ENCODE assay signal across 1 cellular context in genomic region chr3:129413687-129414506, GRCh38.
TF ChIP-seq lines count a peak whose summit lies in the region.

No MANE protein-coding gene starts in this region.

TF ChIP-seq in HepG2, 621 proteins besides CTCF, POLR2A, EP300 and RAD21 (continues in another document):
- TF ChIP-seq CREB1 (IDR thresholded peaks at IDR 0.05) (peak; percentile 80), CREB1 (CRISPR knock-in tag; IDR thresholded peaks at IDR 0.05) (peak; percentile 85), SNRNP70 (IDR thresholded peaks at IDR 0.05; ENCODE audit: low read depth, low read length) (no peak), SRSF1 (optimal IDR thresholded peaks at IDR 0.05; ENCODE audit: low read depth, low read length) (no peak), ZNF12 (CRISPR knock-in tag; IDR thresholded peaks at IDR 0.05) (peak; percentile 63; the same call in 1 of the 2 replicates), BCL6 (CRISPR knock-in tag; IDR thresholded peaks at IDR 0.05) (peak; percentile 47), KAT8 (CRISPR knock-in tag; IDR thresholded peaks at IDR 0.05) (peak; percentile 56; the same call in 1 of the 2 replicates), AKAP8 (CRISPR knock-in tag; IDR thresholded peaks at IDR 0.05) (no peak), KMT2A (CRISPR knock-in tag; IDR thresholded peaks at IDR 0.05) (no peak), ZNF557 (CRISPR knock-in tag; IDR thresholded peaks at IDR 0.05) (no peak), PPARG (CRISPR knock-in tag; conservative IDR thresholded peaks at IDR 0.05) (peak; percentile 49; the same call in 1 of the 2 replicates), SMYD3 (CRISPR knock-in tag; IDR thresholded peaks at IDR 0.05) (no peak), ZGPAT (CRISPR knock-in tag; IDR thresholded peaks at IDR 0.05) (peak; percentile 39; the same call in 1 of the 2 replicates), ZNF207 (IDR thresholded peaks at IDR 0.05; ENCODE audit: borderline replicate concordance) (no peak), FOXA1 (IDR thresholded peaks at IDR 0.05) (no peak), FOXA1 (CRISPR knock-in tag; IDR thresholded peaks at IDR 0.05) (peak; percentile 78), HNF4A (CRISPR knock-in tag; IDR thresholded peaks at IDR 0.05) (peak; percentile 83), ZNF18 (CRISPR knock-in tag; IDR thresholded peaks at IDR 0.05; ENCODE audit: insufficient replicate concordance) (no peak), FOXA3 (CRISPR knock-in tag; IDR thresholded peaks at IDR 0.05) (peak; percentile 86), RCOR2 (CRISPR knock-in tag; IDR thresholded peaks at IDR 0.05) (0 out of 2 replicates have a peak, but pooled peaks have one; percentile 53), ZNF446 (CRISPR knock-in tag; IDR thresholded peaks at IDR 0.05) (no peak), RFX5 (IDR thresholded peaks at IDR 0.05; ENCODE audit: low read depth, low read length) (no peak), FOXK1 (CRISPR knock-in tag; IDR thresholded peaks at IDR 0.05; ENCODE audit: borderline replicate concordance, low read depth) (peak; percentile 48; the same call in 1 of the 2 replicates), RFX1 (IDR thresholded peaks at IDR 0.05) (no peak), NONO (IDR thresholded peaks at IDR 0.05) (no peak), NONO (CRISPR knock-in tag; conservative IDR thresholded peaks at IDR 0.05) (no peak), RAD51 (IDR thresholded peaks at IDR 0.05; ENCODE audit: borderline replicate concordance) (no peak), ISL2 (CRISPR knock-in tag; IDR thresholded peaks at IDR 0.05) (no peak), ZNF850 (CRISPR knock-in tag; conservative IDR thresholded peaks at IDR 0.05) (peak; percentile 97), TCF12 (IDR thresholded peaks at IDR 0.05) (no peak), TCF12 (CRISPR knock-in tag; IDR thresholded peaks at IDR 0.05) (no peak), MIER2 (CRISPR knock-in tag; IDR thresholded peaks at IDR 0.05) (no peak), HNF4G (IDR thresholded peaks at IDR 0.05; ENCODE audit: borderline replicate concordance, low read depth, low read length) (peak; percentile 85), HNF4G (CRISPR knock-in tag; IDR thresholded peaks at IDR 0.05; ENCODE audit: borderline replicate concordance, low read depth) (no peak), HNRNPK (IDR thresholded peaks at IDR 0.05; ENCODE audit: low read depth, low read length, poor library complexity, severe bottlenecking) (no peak), HCFC1 (IDR thresholded peaks at IDR 0.05; ENCODE audit: low read depth, low read length) (no peak), ZNF788 (CRISPR knock-in tag; IDR thresholded peaks at IDR 0.05; ENCODE audit: borderline replicate concordance) (no peak), PCBP2 (optimal IDR thresholded peaks at IDR 0.05; ENCODE audit: low read depth, low read length, poor library complexity, severe bottlenecking) (no peak), ZBTB37 (CRISPR knock-in tag; IDR thresholded peaks at IDR 0.05) (no peak), TARDBP (CRISPR knock-in tag; IDR thresholded peaks at IDR 0.05) (no peak; the same call in 1 of the 2 replicates), FOXP1 (IDR thresholded peaks at IDR 0.05) (no peak), FOXP1 (CRISPR knock-in tag; IDR thresholded peaks at IDR 0.05) (peak; percentile 63), ZNF576 (CRISPR knock-in tag; IDR thresholded peaks at IDR 0.05) (no peak), PITX1 (CRISPR knock-in tag; IDR thresholded peaks at IDR 0.05) (no peak), ZNF644 (CRISPR knock-in tag; IDR thresholded peaks at IDR 0.05; ENCODE audit: low read depth) (peak; percentile 54; the same call in 1 of the 2 replicates), SMARCE1 (IDR thresholded peaks at IDR 0.05; ENCODE audit: borderline replicate concordance) (no peak), ETV5 (CRISPR knock-in tag; IDR thresholded peaks at IDR 0.05; ENCODE audit: borderline replicate concordance) (no peak), MTA3 (CRISPR knock-in tag; IDR thresholded peaks at IDR 0.05) (no peak), FOXO1 (CRISPR knock-in tag; IDR thresholded peaks at IDR 0.05) (peak; percentile 51; the same call in 1 of the 2 replicates), MEF2D (CRISPR knock-in tag; IDR thresholded peaks at IDR 0.05) (0 out of 2 replicates have a peak, but pooled peaks have one; percentile 60), ZNF782 (CRISPR knock-in tag; IDR thresholded peaks at IDR 0.05; ENCODE audit: borderline replicate concordance) (no peak), KDM2A (CRISPR knock-in tag; IDR thresholded peaks at IDR 0.05; ENCODE audit: borderline replicate concordance, low read depth) (no peak), NR2F2 (IDR thresholded peaks at IDR 0.05; ENCODE audit: borderline replicate concordance, low read depth) (no peak), FOXC1 (CRISPR knock-in tag; IDR thresholded peaks at IDR 0.05; ENCODE audit: borderline replicate concordance) (no peak), TRAFD1 (CRISPR knock-in tag; IDR thresholded peaks at IDR 0.05; ENCODE audit: borderline replicate concordance) (no peak), RXRB (CRISPR knock-in tag; IDR thresholded peaks at IDR 0.05; ENCODE audit: borderline replicate concordance) (peak; percentile 64)
- TF ChIP-seq, protein P1, sequence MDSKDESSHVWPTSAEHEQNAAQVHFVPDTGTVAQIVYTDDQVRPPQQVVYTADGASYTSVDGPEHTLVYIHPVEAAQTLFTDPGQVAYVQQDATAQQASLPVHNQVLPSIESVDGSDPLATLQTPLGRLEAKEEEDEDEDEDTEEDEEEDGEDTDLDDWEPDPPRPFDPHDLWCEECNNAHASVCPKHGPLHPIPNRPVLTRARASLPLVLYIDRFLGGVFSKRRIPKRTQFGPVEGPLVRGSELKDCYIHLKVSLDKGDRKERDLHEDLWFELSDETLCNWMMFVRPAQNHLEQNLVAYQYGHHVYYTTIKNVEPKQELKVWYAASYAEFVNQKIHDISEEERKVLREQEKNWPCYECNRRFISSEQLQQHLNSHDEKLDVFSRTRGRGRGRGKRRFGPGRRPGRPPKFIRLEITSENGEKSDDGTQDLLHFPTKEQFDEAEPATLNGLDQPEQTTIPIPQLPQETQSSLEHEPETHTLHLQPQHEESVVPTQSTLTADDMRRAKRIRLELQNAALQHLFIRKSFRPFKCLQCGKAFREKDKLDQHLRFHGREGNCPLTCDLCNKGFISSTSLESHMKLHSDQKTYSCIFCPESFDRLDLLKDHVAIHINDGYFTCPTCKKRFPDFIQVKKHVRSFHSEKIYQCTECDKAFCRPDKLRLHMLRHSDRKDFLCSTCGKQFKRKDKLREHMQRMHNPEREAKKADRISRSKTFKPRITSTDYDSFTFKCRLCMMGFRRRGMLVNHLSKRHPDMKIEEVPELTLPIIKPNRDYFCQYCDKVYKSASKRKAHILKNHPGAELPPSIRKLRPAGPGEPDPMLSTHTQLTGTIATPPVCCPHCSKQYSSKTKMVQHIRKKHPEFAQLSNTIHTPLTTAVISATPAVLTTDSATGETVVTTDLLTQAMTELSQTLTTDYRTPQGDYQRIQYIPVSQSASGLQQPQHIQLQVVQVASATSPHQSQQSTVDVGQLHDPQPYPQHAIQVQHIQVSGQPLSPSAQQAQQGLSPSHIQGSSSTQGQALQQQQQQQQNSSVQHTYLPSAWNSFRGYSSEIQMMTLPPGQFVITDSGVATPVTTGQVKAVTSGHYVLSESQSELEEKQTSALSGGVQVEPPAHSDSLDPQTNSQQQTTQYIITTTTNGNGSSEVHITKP (CRISPR knock-in tag; IDR thresholded peaks at IDR 0.05; ENCODE audit: low read depth), result no peak
- TF ChIP-seq, protein P2, sequence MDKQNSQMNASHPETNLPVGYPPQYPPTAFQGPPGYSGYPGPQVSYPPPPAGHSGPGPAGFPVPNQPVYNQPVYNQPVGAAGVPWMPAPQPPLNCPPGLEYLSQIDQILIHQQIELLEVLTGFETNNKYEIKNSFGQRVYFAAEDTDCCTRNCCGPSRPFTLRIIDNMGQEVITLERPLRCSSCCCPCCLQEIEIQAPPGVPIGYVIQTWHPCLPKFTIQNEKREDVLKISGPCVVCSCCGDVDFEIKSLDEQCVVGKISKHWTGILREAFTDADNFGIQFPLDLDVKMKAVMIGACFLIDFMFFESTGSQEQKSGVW (CRISPR knock-in tag; IDR thresholded peaks at IDR 0.05; ENCODE audit: borderline replicate concordance), result no peak
- TF ChIP-seq, protein P3, sequence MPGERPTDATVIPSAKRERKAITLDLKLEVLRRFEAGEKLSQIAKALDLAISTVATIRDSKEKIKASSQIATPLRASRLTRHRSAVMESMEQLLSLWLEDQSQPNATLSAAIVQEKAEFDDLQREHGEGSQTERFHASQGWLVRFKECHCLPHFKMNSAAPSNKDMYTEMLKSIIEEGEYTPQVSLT (CRISPR knock-in tag; IDR thresholded peaks at IDR 0.05; ENCODE audit: borderline replicate concordance, low read depth), result no peak
- TF ChIP-seq, protein P4, sequence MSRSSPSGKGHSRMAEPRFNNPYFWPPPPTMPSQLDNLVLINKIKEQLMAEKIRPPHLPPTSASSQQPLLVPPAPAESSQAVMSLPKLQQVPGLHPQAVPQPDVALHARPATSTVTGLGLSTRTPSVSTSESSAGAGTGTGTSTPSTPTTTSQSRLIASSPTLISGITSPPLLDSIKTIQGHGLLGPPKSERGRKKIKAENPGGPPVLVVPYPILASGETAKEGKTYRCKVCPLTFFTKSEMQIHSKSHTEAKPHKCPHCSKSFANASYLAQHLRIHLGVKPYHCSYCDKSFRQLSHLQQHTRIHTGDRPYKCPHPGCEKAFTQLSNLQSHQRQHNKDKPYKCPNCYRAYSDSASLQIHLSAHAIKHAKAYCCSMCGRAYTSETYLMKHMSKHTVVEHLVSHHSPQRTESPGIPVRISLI (CRISPR knock-in tag; IDR thresholded peaks at IDR 0.05; ENCODE audit: borderline replicate concordance), result no peak
- TF ChIP-seq, protein P5, sequence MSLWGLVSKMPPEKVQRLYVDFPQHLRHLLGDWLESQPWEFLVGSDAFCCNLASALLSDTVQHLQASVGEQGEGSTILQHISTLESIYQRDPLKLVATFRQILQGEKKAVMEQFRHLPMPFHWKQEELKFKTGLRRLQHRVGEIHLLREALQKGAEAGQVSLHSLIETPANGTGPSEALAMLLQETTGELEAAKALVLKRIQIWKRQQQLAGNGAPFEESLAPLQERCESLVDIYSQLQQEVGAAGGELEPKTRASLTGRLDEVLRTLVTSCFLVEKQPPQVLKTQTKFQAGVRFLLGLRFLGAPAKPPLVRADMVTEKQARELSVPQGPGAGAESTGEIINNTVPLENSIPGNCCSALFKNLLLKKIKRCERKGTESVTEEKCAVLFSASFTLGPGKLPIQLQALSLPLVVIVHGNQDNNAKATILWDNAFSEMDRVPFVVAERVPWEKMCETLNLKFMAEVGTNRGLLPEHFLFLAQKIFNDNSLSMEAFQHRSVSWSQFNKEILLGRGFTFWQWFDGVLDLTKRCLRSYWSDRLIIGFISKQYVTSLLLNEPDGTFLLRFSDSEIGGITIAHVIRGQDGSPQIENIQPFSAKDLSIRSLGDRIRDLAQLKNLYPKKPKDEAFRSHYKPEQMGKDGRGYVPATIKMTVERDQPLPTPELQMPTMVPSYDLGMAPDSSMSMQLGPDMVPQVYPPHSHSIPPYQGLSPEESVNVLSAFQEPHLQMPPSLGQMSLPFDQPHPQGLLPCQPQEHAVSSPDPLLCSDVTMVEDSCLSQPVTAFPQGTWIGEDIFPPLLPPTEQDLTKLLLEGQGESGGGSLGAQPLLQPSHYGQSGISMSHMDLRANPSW (CRISPR knock-in tag; IDR thresholded peaks at IDR 0.05; ENCODE audit: borderline replicate concordance), result no peak
